1 cellular context compared by ENCODE assay signal in genomic region chr17:75159196-75160031, GRCh38.
TF ChIP-seq lines count a peak whose summit lies in the region.

No MANE protein-coding gene starts in this region.

TF ChIP-seq in endothelial cell of umbilical vein, 7 proteins besides CTCF, POLR2A, EP300 and RAD21 (continued from another document):
- TF ChIP-seq JUN (IDR thresholded peaks at IDR 0.05; ENCODE audit: borderline replicate concordance, insufficient read depth, insufficient read length, low read depth) (peak; percentile 17), MYC (IDR thresholded peaks at IDR 0.05; ENCODE audit: low read depth, low read length) (no peak), GATA2 (IDR thresholded peaks at IDR 0.05; ENCODE audit: insufficient read depth, insufficient read length, low read depth, low read length) (peak; percentile 32), EZH2 (IDR thresholded peaks at IDR 0.05; ENCODE audit: borderline replicate concordance, low read depth, low read length, severe bottlenecking) (no peak), MAX (IDR thresholded peaks at IDR 0.05; ENCODE audit: insufficient read depth, insufficient read length) (no peak), POLR2AphosphoS5 (IDR thresholded peaks at IDR 0.05; ENCODE audit: insufficient read depth, low read depth, low read length) (no peak)
TF ChIP-seq in endothelial cell of umbilical vein: peak in this region for 3.
